Comparison of ENCODE assay signal across 15 cellular contexts in the genomic region with DNA sequence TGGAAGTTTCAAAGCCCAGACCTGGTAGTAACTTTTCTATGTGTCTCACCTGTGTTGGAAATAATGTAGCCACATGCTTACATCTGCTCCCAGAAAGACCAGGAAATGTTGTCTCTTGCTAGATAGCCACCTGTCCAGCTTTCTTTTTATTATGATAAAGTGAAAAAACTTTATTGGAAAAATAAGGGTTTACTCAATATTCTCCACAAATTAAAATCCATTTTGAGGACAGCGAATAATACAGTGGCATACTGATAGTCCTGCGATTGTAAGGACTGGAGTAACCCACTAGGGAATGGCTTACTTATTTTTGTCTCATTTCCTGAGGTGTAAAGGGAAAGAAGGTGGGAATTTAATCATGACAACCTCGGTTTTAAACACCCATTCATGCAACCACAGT.
A peak's percentile ranks its signal among the peaks of the same experiment; 100 is the strongest.
DNase-seq lines count a peak whose midpoint lies in the region; ATAC-seq and TF ChIP-seq lines count a peak whose summit lies in the region.
"Had no signal": no experiment of that assay in that cellular context is flagged by ENCODE, and none has a peak within 500 bp of the region (broad histone marks: within the 10 kb centered on the region; RNA-seq: fewer than 3 reads in every experiment).

No MANE protein-coding gene starts in this region.

- H3K27me3 ChIP-seq in CD4-positive, alpha-beta T cell (ENCODE audit: control insufficient read depth, insufficient read depth, low read length) = no peaks in the 10 kb centered on the region
- H3K27me3 ChIP-seq in HAP-1 (ENCODE audit: low read depth) (no peaks in the 10 kb centered on the region), iPS-18a (ENCODE audit: control insufficient read depth, insufficient read depth, low read length) (no peaks in the 10 kb centered on the region), WERI-Rb-1 (ENCODE audit: insufficient read depth, low read depth, severe bottlenecking) (no peaks in the 10 kb centered on the region)
- H3K27me3 ChIP-seq: MG63 had no signal

- in situ Hi-C loops in HAP-1 (cut with MboI; ENCODE audit: low sequenced_read_pairs) = no loop called here

- H3K9ac ChIP-seq in iPS-18a (ENCODE audit: low read length) = peak overlapping the region; percentile 99

- peak overlapping the region; percentile 60 for H3K4me3 ChIP-seq in HAP-1
- H3K4me3 ChIP-seq in iPS-18a (ENCODE audit: low read length) = peak overlapping the region; percentile 96
- no peak overlapping the region for H3K4me3 ChIP-seq in WERI-Rb-1 (ENCODE audit: low read depth, low read length)

- no peak for TF ChIP-seq CTCF in CD4-positive, alpha-beta T cell (IDR thresholded peaks at IDR 0.05)
- TF ChIP-seq CTCF in activated B cell treated with CpG ODN at 0.5 μM for 24 hours (IDR thresholded peaks at IDR 0.05) (no peak), WERI-Rb-1 (IDR thresholded peaks at IDR 0.05; ENCODE audit: low read depth, low read length) (no peak)

- no peaks in the 10 kb centered on the region for H3K9me3 ChIP-seq in CD4-positive, alpha-beta T cell (ENCODE audit: control insufficient read depth, low read length)
- H3K9me3 ChIP-seq in HAP-1 = no peaks in the 10 kb centered on the region; the same call in 1 of the 2 replicates
- H3K9me3 ChIP-seq in iPS-18a (ENCODE audit: control insufficient read depth, low read depth, low read length) = no peaks in the 10 kb centered on the region
- H3K9me3 ChIP-seq in WERI-Rb-1 (ENCODE audit: severe bottlenecking) = peaks cover 2% of the 10 kb centered on the region
- H3K9me3 ChIP-seq: MG63, suprapubic skin had no signal

- DNase-seq in CD4-positive, alpha-beta T cell = no peak
- DNase-seq in HAP-1 (ENCODE audit: low spot score in 2 of 2) (peak in 1 of 2 experiments; percentile 3), activated B cell treated with CpG ODN at 0.5 μM for 24 hours (no peak), WERI-Rb-1 (no peak), NCI-H2171 treated with DMSO at 0.1 percent for 48 hours (lab: John Stamatoyannopoulos, UW) (no peak)
- DNase-seq: activated T-cell treated with anti-CD3 and anti-CD28 coated beads, Interleukin-2, amount 50 U/mL, for 72 hours; aorta; C1 segment of cervical spinal cord; MG63; natural killer cell; NCI-H2029 treated with DMSO at 0.1 percent for 48 hours; T-cell had no signal

- H3K9me3 Mint-ChIP-seq in CD4-positive, alpha-beta T cell = no peaks in the 10 kb centered on the region
- peaks cover 4% of the 10 kb centered on the region for H3K9me3 Mint-ChIP-seq in activated B cell treated with CpG ODN at 0.5 μM for 24 hours
- H3K9me3 Mint-ChIP-seq: activated T-cell treated with anti-CD3 and anti-CD28 coated beads, Interleukin-2, amount 50 U/mL, for 72 hours; natural killer cell had no signal

- H3K4me1 ChIP-seq in HAP-1 = peaks cover 17% of the 10 kb centered on the region
- peaks cover 32% of the 10 kb centered on the region for H3K4me1 ChIP-seq in iPS-18a (ENCODE audit: control insufficient read depth, low read depth, low read length)

- H3K27ac Mint-ChIP-seq in CD4-positive, alpha-beta T cell = no peak overlapping the region
- H3K27ac Mint-ChIP-seq in activated B cell treated with CpG ODN at 0.5 μM for 24 hours = peak overlapping the region; percentile 41

- POLR2A ChIA-PET in CD4-positive, alpha-beta T cell (lab: Charles Lee) = interaction anchor here (1.2 to 13.9 kb wide), 10 partner anchors 10 to 287 kb away, joined by 3 to 1005 read pairs (median 78); a partner anchor contains a TSS
- POLR2A ChIA-PET in activated B cell treated with CpG ODN at 0.5 μM for 24 hours (lab: Charles Lee) = interaction anchor here (0.5 to 20.1 kb wide), 10 partner anchors 8 to 135 kb away, joined by 3 to 1229 read pairs (median 40); a partner anchor contains a TSS

- H3K36me3 Mint-ChIP-seq in CD4-positive, alpha-beta T cell (ENCODE audit: low read depth) = peaks cover 11% of the 10 kb centered on the region
- H3K36me3 Mint-ChIP-seq in activated B cell treated with CpG ODN at 0.5 μM for 24 hours (ENCODE audit: low read depth) = peaks cover 8% of the 10 kb centered on the region
- H3K36me3 Mint-ChIP-seq: natural killer cell, T-cell had no signal

- H3K27ac ChIP-seq in CD4-positive, alpha-beta T cell (ENCODE audit: low read depth, low read length) = no peak overlapping the region
- H3K27ac ChIP-seq in iPS-18a (ENCODE audit: low read length) (peak overlapping the region; percentile 99), WERI-Rb-1 (no peak overlapping the region)
- H3K27ac ChIP-seq: suprapubic skin had no signal

- intact Hi-C loops in CD4-positive, alpha-beta T cell (cut with DNase I, micrococcal nuclease) = no loop called here
- intact Hi-C loops in activated B cell treated with CpG ODN at 0.5 μM for 24 hours (cut with micrococcal nuclease) = no loop called here

- ATAC-seq in CD4-positive, alpha-beta T cell (ENCODE audit: poor library complexity) = no peak
- ATAC-seq in activated B cell treated with CpG ODN at 0.5 μM for 24 hours (ENCODE audit: low read depth) (no peak), HG03280 (IDR thresholded peaks at IDR 0.05; ENCODE audit: unreplicated experiment) (no peak)
- ATAC-seq: activated T-cell treated with anti-CD3 and anti-CD28 coated beads, Interleukin-2, amount 50 U/mL, for 72 hours; natural killer cell; T-cell had no signal

- H3K36me3 ChIP-seq in HAP-1 (replicated peaks) (no peaks in the 10 kb centered on the region), iPS-18a (ENCODE audit: control insufficient read depth, low read depth, low read length) (no peaks in the 10 kb centered on the region), WERI-Rb-1 (no peaks in the 10 kb centered on the region)
- H3K36me3 ChIP-seq: MG63, suprapubic skin had no signal

- H3K4me1 Mint-ChIP-seq in CD4-positive, alpha-beta T cell (ENCODE audit: low read depth) = peaks cover 36% of the 10 kb centered on the region
- peaks cover 36% of the 10 kb centered on the region for H3K4me1 Mint-ChIP-seq in activated B cell treated with CpG ODN at 0.5 μM for 24 hours

- H3K27me3 Mint-ChIP-seq in CD4-positive, alpha-beta T cell = no peaks in the 10 kb centered on the region
- no peaks in the 10 kb centered on the region for H3K27me3 Mint-ChIP-seq in activated B cell treated with CpG ODN at 0.5 μM for 24 hours
- H3K27me3 Mint-ChIP-seq: T-cell had no signal

- H3K4me3 Mint-ChIP-seq in CD4-positive, alpha-beta T cell = peak overlapping the region; percentile 31
- no peak overlapping the region for H3K4me3 Mint-ChIP-seq in activated B cell treated with CpG ODN at 0.5 μM for 24 hours

- CTCF ChIA-PET in CD4-positive, alpha-beta T cell (lab: Charles Lee) = interaction anchor here (0.9 to 5.0 kb wide), 4 partner anchors 11 to 135 kb away, joined by 3 to 56 read pairs (median 22); a partner anchor contains a TSS
- CTCF ChIA-PET in activated B cell treated with CpG ODN at 0.5 μM for 24 hours (lab: Charles Lee) = interaction anchor here (0.8 to 2.1 kb wide), 2 partner anchors 12 to 29 kb away, joined by 3 to 9 read pairs; a partner anchor contains a TSS
